ENCODE assay signal across 3 cellular contexts in genomic region chr2:32879943-32880342, GRCh38.
DNase-seq lines count a peak whose midpoint lies in the region; ATAC-seq, FAIRE-seq and TF ChIP-seq lines count a peak whose summit lies in the region.
"Not testable (repeated sequence)": the region's sequence is repeated elsewhere in the genome, so short reads cannot be mapped to it uniquely, and the experiment has no call there.

No MANE protein-coding gene starts in this region.

- H3K9me1 ChIP-seq in K562 (ENCODE audit: control insufficient read depth, insufficient read depth, low read length) = not testable (repeated sequence)

- H3K4me2 ChIP-seq in K562 (ENCODE audit: insufficient read depth, low read length) = not testable (repeated sequence)

- POLR2A ChIA-PET in HEK293 (lab: Yijun Ruan, JAX); K562 (lab: Yijun Ruan, JAX): not testable (repeated sequence)

- BruUV-seq in K562 (replicated peaks; lab: Mats Ljungman, UMichigan) = not testable (repeated sequence)

- TF ChIP-seq RAD21 in K562 (CRISPR knock-in tag; conservative IDR thresholded peaks at IDR 0.05 in 1 of 2, IDR thresholded peaks at IDR 0.05 in 1 of 2) = not testable (repeated sequence)

- CTCF ChIA-PET in HEK293 (lab: Yijun Ruan, JAX) = interaction anchor here (0.6 kb wide), 1 partner anchor 173 kb away, joined by 3 read pairs; no protein-coding TSS in a partner anchor
- CTCF ChIA-PET in K562 (lab: Yijun Ruan, JAX; ENCODE audit: low intra/inter-chr PET ratio) = not testable (repeated sequence)

- intact Hi-C loops in K562 (cut with micrococcal nuclease) = not testable (repeated sequence)

- H3K9me3 ChIP-seq in HEK293 (ENCODE audit: control insufficient read depth, insufficient read depth, low read depth, low read length); K562 (replicated peaks; ENCODE audit: control insufficient read depth, insufficient read depth, low read depth, low read length): not testable (repeated sequence)

- not testable (repeated sequence) for FAIRE-seq in K562 (lab: Jason Lieb, UNC)

- in situ Hi-C loops in K562 (cut with MboI) = not testable (repeated sequence)

- H3K27me3 Mint-ChIP-seq in progenitor cell of endocrine pancreas = not testable (repeated sequence)

- H4K20me1 ChIP-seq in K562 (replicated peaks; ENCODE audit: control insufficient read depth, insufficient read depth, low read length) = not testable (repeated sequence)

- not testable (repeated sequence) for H3K36me3 Mint-ChIP-seq in progenitor cell of endocrine pancreas (ENCODE audit: insufficient read depth)

- 24% methylated on average over 4 of the region's 7 CpGs for WGBS in K562 (ENCODE audit: insufficient coverage, low coverage, missing lambda C conversion rate)

- not testable (repeated sequence) for TF ChIP-seq CTCF in HEK293 (tag by site-specific recombination; IDR thresholded peaks at IDR 0.05); K562 (IDR thresholded peaks at IDR 0.05 in 2 of 3, conservative IDR thresholded peaks at IDR 0.05 in 1 of 3; ENCODE audit: insufficient read depth in 2 of 3, low read depth in 1 of 3, low read length in 3 of 3); progenitor cell of endocrine pancreas (IDR thresholded peaks at IDR 0.05; ENCODE audit: unreplicated experiment)

- H3K4me3 ChIP-seq in HEK293 (ENCODE audit: low read depth, low read length); K562: not testable (repeated sequence)

- H3K4me1 ChIP-seq in HEK293 (ENCODE audit: control insufficient read depth, insufficient read depth, low read length); K562 (replicated peaks in 1 of 2; ENCODE audit: control insufficient read depth in 2 of 2, insufficient read depth in 2 of 2, low read length in 2 of 2): not testable (repeated sequence)

- H3K79me2 ChIP-seq in K562 (ENCODE audit: control insufficient read depth, insufficient read depth, low read length) = not testable (repeated sequence)

- not testable (repeated sequence) for H3K27me3 ChIP-seq in K562 (ENCODE audit: control insufficient read depth in 2 of 2, insufficient read depth in 2 of 2, low read length in 2 of 2)

- not testable (repeated sequence) for H3K9me3 Mint-ChIP-seq in progenitor cell of endocrine pancreas (ENCODE audit: low read depth)

- not testable (repeated sequence) for H2AFZ ChIP-seq in K562 (ENCODE audit: low read depth, low read length)

- not testable (repeated sequence) for TF ChIP-seq POLR2A in K562 (conservative IDR thresholded peaks at IDR 0.05)

- H3K9ac ChIP-seq in K562 (ENCODE audit: insufficient read depth in 1 of 2, low read depth in 2 of 2, low read length in 2 of 2) = not testable (repeated sequence)

- H3K36me3 ChIP-seq in HEK293 (ENCODE audit: control insufficient read depth in 2 of 2, insufficient read depth in 1 of 2, low read length in 2 of 2); K562 (ENCODE audit: control insufficient read depth, insufficient read depth, low read length): not testable (repeated sequence)

- not testable (repeated sequence) for H3K4me1 Mint-ChIP-seq in progenitor cell of endocrine pancreas (ENCODE audit: low read depth)

- DNase-seq in K562 (ENCODE audit: extremely low read depth in 1 of 4, low spot score in 3 of 4); progenitor cell of endocrine pancreas (ENCODE audit: low spot score, unreplicated experiment): not testable (repeated sequence)

- TF ChIP-seq EP300 in K562 (IDR thresholded peaks at IDR 0.05; ENCODE audit: low read length) = not testable (repeated sequence)

- not testable (repeated sequence) for ATAC-seq in K562

- peak overlapping the region; percentile 67 for H3K27ac Mint-ChIP-seq in progenitor cell of endocrine pancreas

- not testable (repeated sequence) for H3K27ac ChIP-seq in HEK293 (ENCODE audit: extremely low read depth, low read depth, low read length); K562 (ENCODE audit: extremely low read depth, low read depth, low read length)

- not testable (repeated sequence) for H3K4me3 Mint-ChIP-seq in progenitor cell of endocrine pancreas (ENCODE audit: low read depth)

TF ChIP-seq in HEK293, 187 proteins besides CTCF, POLR2A, EP300 and RAD21:
- peak; percentile 71 for TF ChIP-seq ZNF146 (tag by site-specific recombination; IDR thresholded peaks at IDR 0.05)

TF ChIP-seq in K562, 482 proteins besides CTCF, POLR2A, EP300 and RAD21:
- peak; percentile 76 for TF ChIP-seq ZNF146 (CRISPR knock-in tag; IDR thresholded peaks at IDR 0.05; ENCODE audit: unreplicated experiment)
